ENCODE assay signal across 6 cellular contexts in the genomic region with DNA sequence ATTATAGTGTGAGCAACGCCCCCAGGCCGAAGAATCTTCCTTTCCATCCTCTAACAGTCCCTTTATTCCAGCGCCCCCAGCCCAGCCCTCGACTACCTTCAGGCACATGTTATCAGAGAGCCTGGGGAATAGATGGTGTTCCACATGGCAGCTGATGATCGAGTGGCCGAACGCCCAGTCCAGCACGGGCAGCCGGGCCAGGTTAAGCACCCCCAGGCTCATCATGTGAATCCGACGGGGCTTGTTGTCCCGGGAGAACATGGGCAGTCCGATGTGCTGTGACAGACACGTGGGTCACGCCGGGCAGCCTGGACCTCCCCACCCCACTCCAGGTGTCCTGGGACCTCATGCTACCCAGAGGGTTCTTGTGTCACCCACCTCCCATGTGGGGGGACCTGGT. TPM values are rescaled to one million over a fixed set of nuclear protein-coding genes. Genes with fewer than 3 reads are reported as not detected.
"Had no signal": no experiment of that assay in that cellular context is flagged by ENCODE, and none has a peak within 500 bp of the region (broad histone marks: within the 10 kb centered on the region; RNA-seq: fewer than 3 reads in every experiment).

No MANE protein-coding gene starts in this region.

- H3K4me1 Mint-ChIP-seq: IgD-negative memory B cell had no signal

- H3K36me3 Mint-ChIP-seq: IgD-negative memory B cell had no signal

- DNase-seq: H9, HCEC 1CT had no signal

- H3K27ac Mint-ChIP-seq: GM23338, H9 had no signal

- H3K4me3 ChIP-seq: GM23338 had no signal

- H3K4me3 Mint-ChIP-seq: GM23338, H9, IgD-negative memory B cell had no signal

- H3K9me3 Mint-ChIP-seq: GM23338, H9, IgD-negative memory B cell had no signal

- ATAC-seq: GM23338 had no signal

RNA-seq across cellular contexts. Expression of a gene that starts 14.1 kb away (rescaled TPM):
- total RNA-seq: HT-29 had no signal

RNA-seq across cellular contexts. Expression of a gene that starts 43.7 kb away (rescaled TPM):
- total RNA-seq: HT-29 had no signal

RNA-seq across cellular contexts. Expression of a gene that starts 44.8 kb away (rescaled TPM):
- total RNA-seq: GM23338, H1, HT-29 had no signal
